Comparison of ENCODE assay signal across 11 cellular contexts in genomic region chr14:60658116-60658515, GRCh38. TPM values are rescaled to one million over a fixed set of nuclear protein-coding genes. Genes with fewer than 3 reads are reported as not detected.
DNase-seq lines count a peak whose midpoint lies in the region; ATAC-seq, FAIRE-seq and TF ChIP-seq lines count a peak whose summit lies in the region.
"Had no signal": no experiment of that assay in that cellular context is flagged by ENCODE, and none has a peak within 500 bp of the region (broad histone marks: within the 10 kb centered on the region; RNA-seq: fewer than 3 reads in every experiment).

No MANE protein-coding gene starts in this region.

- no peak for DNase-seq in A549 (ENCODE audit: low read depth in 1 of 2, low spot score in 1 of 2)
- no peak for DNase-seq in GM12865 (ENCODE audit: low read depth)
- no peak for DNase-seq in activated naive CD8-positive, alpha-beta T cell treated with anti-CD3 and anti-CD28 coated beads, Interleukin-2, amount 10 ng/mL, durations not matched to agents 7 days and 5 days
- peak in 1 of 2 donors; percentile 11 for DNase-seq in memory B cell (ENCODE audit: low spot score in 2 of 2)
- no peak for DNase-seq in EL
- DNase-seq in SHP77 (lab: John Stamatoyannopoulos, UW), result no peak
- DNase-seq: activated naive CD4-positive, alpha-beta T cell treated with anti-CD3 and anti-CD28 coated beads, Interleukin-2, amount 50 U/mL, for 16 hours; NK-92 treated with Interleukin-12 subunit alpha and Interleukin-12 subunit beta, amount 100 ng/mL, for 24 hours had no signal

- no peak overlapping the region for H3K27ac ChIP-seq in A549

- peaks cover 3% of the 10 kb centered on the region for H3K36me3 Mint-ChIP-seq in activated naive CD8-positive, alpha-beta T cell treated with anti-CD3 and anti-CD28 coated beads, Interleukin-2, amount 10 ng/mL, durations not matched to agents 7 days and 5 days
- H3K36me3 Mint-ChIP-seq in memory B cell, result peaks cover 7% of the 10 kb centered on the region

- no peak overlapping the region for H3K27ac Mint-ChIP-seq in activated naive CD8-positive, alpha-beta T cell treated with anti-CD3 and anti-CD28 coated beads, Interleukin-2, amount 10 ng/mL, durations not matched to agents 7 days and 5 days
- H3K27ac Mint-ChIP-seq in memory B cell, result peak overlapping the region; percentile 86

- FAIRE-seq in A549 (lab: Jason Lieb, UNC), result no peak

- 98% methylated on average over 10 of the region's 10 CpGs for WGBS in A549 (ENCODE audit: missing lambda C conversion rate)

- H3K4me3 ChIP-seq in A549 (no peak overlapping the region), GM12865 (ENCODE audit: low read depth, low read length) (peak overlapping the region; percentile 85)

- TF ChIP-seq RAD21 in A549 (conservative IDR thresholded peaks at IDR 0.05 in 1 of 2, IDR thresholded peaks at IDR 0.05 in 1 of 2), result no peak

- no peaks in the 10 kb centered on the region for H3K9me3 ChIP-seq in A549

- peaks cover 1% of the 10 kb centered on the region for H3K9me3 Mint-ChIP-seq in activated naive CD8-positive, alpha-beta T cell treated with anti-CD3 and anti-CD28 coated beads, Interleukin-2, amount 10 ng/mL, durations not matched to agents 7 days and 5 days
- H3K9me3 Mint-ChIP-seq in memory B cell, result peaks cover 6% of the 10 kb centered on the region

- POLR2A ChIA-PET in A549 (lab: Yijun Ruan, JAX), result interaction anchor here (1.5 kb wide), 1 partner anchor 10 kb away, joined by 5 read pairs; no protein-coding TSS in a partner anchor
- POLR2A ChIA-PET in activated naive CD8-positive, alpha-beta T cell treated with anti-CD3 and anti-CD28 coated beads, Interleukin-2, amount 10 ng/mL, durations not matched to agents 7 days and 5 days (lab: Charles Lee), result no interaction called here

- no peak for ATAC-seq in A549
- ATAC-seq in activated naive CD8-positive, alpha-beta T cell treated with anti-CD3 and anti-CD28 coated beads, Interleukin-2, amount 10 ng/mL, durations not matched to agents 7 days and 5 days (ENCODE audit: low read depth), result no peak
- ATAC-seq in memory B cell (ENCODE audit: low read depth), result no peak
- ATAC-seq in GM18517 (IDR thresholded peaks at IDR 0.05; ENCODE audit: unreplicated experiment), result no peak
- ATAC-seq in GM19351 (IDR thresholded peaks at IDR 0.05; ENCODE audit: unreplicated experiment), result no peak

- TF ChIP-seq CTCF in A549 (IDR thresholded peaks at IDR 0.05), result no peak
- no peak for TF ChIP-seq CTCF in GM12865 (IDR thresholded peaks at IDR 0.05; ENCODE audit: insufficient read depth, low read depth, low read length, missing control alignments)

- H3K4me3 Mint-ChIP-seq in activated naive CD8-positive, alpha-beta T cell treated with anti-CD3 and anti-CD28 coated beads, Interleukin-2, amount 10 ng/mL, durations not matched to agents 7 days and 5 days, result peak overlapping the region; percentile 88
- H3K4me3 Mint-ChIP-seq in memory B cell, result peak overlapping the region; percentile 94

- peaks cover 94% of the 10 kb centered on the region for H3K27me3 Mint-ChIP-seq in activated naive CD8-positive, alpha-beta T cell treated with anti-CD3 and anti-CD28 coated beads, Interleukin-2, amount 10 ng/mL, durations not matched to agents 7 days and 5 days
- peaks cover 34% of the 10 kb centered on the region for H3K27me3 Mint-ChIP-seq in memory B cell

- H3K4me2 ChIP-seq in A549, result peak overlapping the region; percentile 86

- peaks cover 33% of the 10 kb centered on the region for H3K4me1 Mint-ChIP-seq in activated naive CD8-positive, alpha-beta T cell treated with anti-CD3 and anti-CD28 coated beads, Interleukin-2, amount 10 ng/mL, durations not matched to agents 7 days and 5 days
- H3K4me1 Mint-ChIP-seq in memory B cell, result peaks cover 22% of the 10 kb centered on the region

- TF ChIP-seq POLR2A in A549 (IDR thresholded peaks at IDR 0.05; ENCODE audit: low read length), result no peak

- CTCF ChIA-PET in A549 (lab: Yijun Ruan, JAX), result interaction anchor here (0.6 to 2.4 kb wide), 6 partner anchors 10 to 546 kb away, joined by 3 to 12 read pairs (median 4); partner anchors contain the start of genes SLC38A6 and TRMT5

- no peak for TF ChIP-seq EP300 in A549 (IDR thresholded peaks at IDR 0.05)

- peaks cover 15% of the 10 kb centered on the region; the same call in 2 of the 3 replicates for H3K4me1 ChIP-seq in A549

TF ChIP-seq in A549, 52 proteins besides CTCF, POLR2A, EP300 and RAD21:
- TF ChIP-seq CHD4 (IDR thresholded peaks at IDR 0.05; ENCODE audit: borderline replicate concordance) (no peak), TFCP2L1 (CRISPR knock-in tag; IDR thresholded peaks at IDR 0.05) (no peak), PBX3 (IDR thresholded peaks at IDR 0.05) (no peak), RNF2 (IDR thresholded peaks at IDR 0.05; ENCODE audit: borderline replicate concordance, low read depth) (no peak)

RNA-seq across cellular contexts. Expression of gene SIX1, which starts 8.8 kb away (rescaled TPM):
- polyA plus RNA-seq in A549 (2011; rRNA removed) (2.6 and 4.4 TPM in 2 replicates), A549 (2017; fragmentation: RNase III; extraction: RNeasy Plus Mini Kit Qiagen cat#74134 plus additional on column Dnase treatment) (5.4 to 7.2 TPM (median 6.4 TPM) in 3 replicates)
- polyA plus RNA-seq in A549 (2012; cell fraction: cytosol; rRNA removed), result 3.8 and 4.9 TPM in 2 replicates
- 4.2 and 6.7 TPM in 2 replicates for polyA plus RNA-seq in A549 (2012; cell fraction: nucleus; rRNA removed)
- 1.7 and 2.8 TPM in 2 replicates for polyA minus RNA-seq in A549 (2011; rRNA and poly(A)+ RNA removed)
- total RNA-seq in activated naive CD8-positive, alpha-beta T cell treated with anti-CD3 and anti-CD28 coated beads, Interleukin-2, amount 10 ng/mL, durations not matched to agents 7 days and 5 days, result not detected
- total RNA-seq: left lobe of liver had no signal
